16 cellular contexts compared by ENCODE assay signal in genomic region chr2:36271266-36271665, GRCh38.
"Had no signal": no experiment of that assay in that cellular context is flagged by ENCODE, and none has a peak within 500 bp of the region (broad histone marks: within the 10 kb centered on the region; RNA-seq: fewer than 3 reads in every experiment).

No MANE protein-coding gene starts in this region.

- H3K36me3 ChIP-seq: adrenal gland, neutrophil, stomach had no signal

- H3K27me3 Mint-ChIP-seq: activated CD4-positive, alpha-beta T cell treated with anti-CD3 and anti-CD28 coated beads for 36 hours had no signal

- H3K27ac ChIP-seq: adrenal gland, neutrophil, parathyroid adenoma, stomach had no signal

- H3K27ac Mint-ChIP-seq: activated CD4-positive, alpha-beta T cell treated with anti-CD3 and anti-CD28 coated beads for 36 hours; activated naive CD4-positive, alpha-beta T cell treated with anti-CD3 and anti-CD28 coated beads, Interleukin-2, amount 50 U/mL, for 72 hours; T-helper 2 cell treated with Interferon-gamma antibody and Interleukin-4, amounts not matched to agents 5 μg/mL and 100 μg/mL, for 36 hours had no signal

- H3K4me3 ChIP-seq: adrenal gland, smooth muscle cell, stomach had no signal

- H3K4me3 Mint-ChIP-seq: activated CD4-positive, alpha-beta T cell treated with anti-CD3 and anti-CD28 coated beads for 36 hours; T-helper 2 cell treated with Interferon-gamma antibody and Interleukin-4, amounts not matched to agents 5 μg/mL and 100 μg/mL, for 36 hours had no signal

- ATAC-seq: activated CD4-positive, alpha-beta T cell treated with anti-CD3 and anti-CD28 coated beads for 36 hours; activated naive CD4-positive, alpha-beta T cell treated with anti-CD3 and anti-CD28 coated beads, Interleukin-2, amount 50 U/mL, for 72 hours; naive thymus-derived CD4-positive, alpha-beta T cell; sciatic nerve had no signal

- H3K9ac ChIP-seq: parathyroid adenoma had no signal

- DNase-seq: activated CD4-positive, alpha-beta T cell treated with anti-CD3 and anti-CD28 coated beads for 36 hours; activated CD4-positive, alpha-beta T cell treated with anti-CD3 and anti-CD28 coated beads, Interleukin-2, amount 50 U/mL, for 48 hours; activated gamma-delta T cell treated with Interleukin-2 at 50 U/mL for 16 hours; adrenal gland; erythroblast; mesenchymal stem cell; stimulated activated CD4-positive, alpha-beta T cell treated with anti-CD3 and anti-CD28 coated beads, Interleukin-4, amount 100 ng/mL, for 1 hour; stomach; trophoblast cell had no signal

- H3K27me3 ChIP-seq: adrenal gland, neutrophil, stomach had no signal

- H3K4me1 ChIP-seq: adrenal gland, parathyroid adenoma, stomach had no signal

- H3K9me3 ChIP-seq: adrenal gland, neutrophil had no signal
